19 cellular contexts compared by ENCODE assay signal in the genomic region with DNA sequence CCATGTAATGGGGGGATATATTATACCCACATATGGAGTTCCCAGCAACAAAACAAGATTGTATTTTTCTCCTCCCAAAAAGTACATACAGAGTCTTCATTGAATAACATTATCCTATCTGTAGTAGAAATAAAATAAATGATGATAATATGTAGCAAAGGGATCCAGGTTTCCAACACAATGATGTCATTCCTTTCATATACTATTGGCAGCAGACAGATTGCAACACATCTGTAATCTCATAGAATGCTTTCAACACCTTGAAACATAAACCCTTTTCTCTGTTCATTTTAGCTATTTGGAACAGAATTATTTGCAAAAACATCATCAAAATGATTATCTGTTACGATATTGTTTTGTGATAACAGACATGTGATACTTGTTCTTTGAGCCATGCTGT.
"Had no signal": no experiment of that assay in that cellular context is flagged by ENCODE, and none has a peak within 500 bp of the region (broad histone marks: within the 10 kb centered on the region; RNA-seq: fewer than 3 reads in every experiment).

No MANE protein-coding gene starts in this region.

- H3K4me2 ChIP-seq: hepatocyte had no signal

- H3K27me3 ChIP-seq: brain microvascular endothelial cell, right atrium auricular region, testis had no signal

- H2AFZ ChIP-seq: hepatocyte had no signal

- H3K27ac ChIP-seq: brain microvascular endothelial cell, hepatocyte, left lung, right atrium auricular region, stomach, testis had no signal

- H3K4me1 ChIP-seq: left lung had no signal

- H3K79me2 ChIP-seq: hepatocyte had no signal

- H3K4me3 ChIP-seq: hepatocyte, left lung, mucosa of descending colon, right atrium auricular region, stomach, testis had no signal

- DNase-seq: activated CD4-positive, alpha-beta T cell treated with anti-CD3 and anti-CD28 coated beads, Interleukin-2, amount 50 U/mL, for 1 hour; activated CD8-positive, alpha-beta memory T cell treated with anti-CD3 and anti-CD28 coated beads, Interleukin-2, amount 50 U/mL, for 4 hours; activated naive CD4-positive, alpha-beta T cell treated with anti-CD3 and anti-CD28 coated beads for 36 hours; activated T-cell treated with anti-CD3 and anti-CD28 coated beads, Interleukin-2, amount 50 U/mL, for 4 hours; aorta; brain microvascular endothelial cell; cortex of kidney; effector CD4-positive, alpha-beta T cell; islet precursor cell; left lung; mucosa of descending colon; naive B cell; small intestine; stimulated activated CD4-positive, alpha-beta T cell treated with anti-CD3 and anti-CD28 coated beads, Interleukin-15, amount 100 ng/mL, for 24 hours; stimulated activated CD4-positive, alpha-beta T cell treated with anti-CD3 and anti-CD28 coated beads, Interleukin-2, amount 100 ng/mL, for 48 hours; stomach; testis had no signal

- H3K36me3 ChIP-seq: brain microvascular endothelial cell, left lung, right atrium auricular region, stomach had no signal

- FAIRE-seq: small intestine had no signal

- H3K9me3 ChIP-seq: left lung, mucosa of descending colon, right atrium auricular region, stomach, testis had no signal
